ENCODE assay signal across 10 cellular contexts in genomic region chr17:67546578-67547527, GRCh38.
DNase-seq lines count a peak whose midpoint lies in the region; ATAC-seq, FAIRE-seq and TF ChIP-seq lines count a peak whose summit lies in the region.
"Had no signal": no experiment of that assay in that cellular context is flagged by ENCODE, and none has a peak within 500 bp of the region (broad histone marks: within the 10 kb centered on the region; RNA-seq: fewer than 3 reads in every experiment).

No MANE protein-coding gene starts in this region.

- no peaks in the 10 kb centered on the region for H4K20me1 ChIP-seq in smooth muscle cell (ENCODE audit: low read depth)

- peak overlapping the region; percentile 42 for H3K27ac ChIP-seq in smooth muscle cell (ENCODE audit: low read depth)
- H3K27ac ChIP-seq: ascending aorta, HL-60 had no signal

- DNase-seq in GM12892 (ENCODE audit: insufficient read length) (peak; percentile 56), MG63 (peak; percentile 18), foreskin fibroblast (peak; percentile 42 to 70), smooth muscle cell (lab: John Stamatoyannopoulos, UW; ENCODE audit: unreplicated experiment) (peak; percentile 6), NCI-H2171 treated with DMSO at 0.1 percent for 48 hours (lab: John Stamatoyannopoulos, UW) (no peak)
- DNase-seq in activated CD4-positive, alpha-beta T cell treated with anti-CD3 and anti-CD28 coated beads, Interleukin-2, amount 50 U/mL, for 4 hours = no peak
- DNase-seq in activated CD4-positive, CD25-positive, alpha-beta regulatory T cell treated with anti-CD3 and anti-CD28 coated beads, Interleukin-2, amount 50 U/mL, for 72 hours = no peak

- H3F3A ChIP-seq in smooth muscle cell (ENCODE audit: low read depth) = peaks cover 3% of the 10 kb centered on the region

- H3K36me3 ChIP-seq in MG63 (no peaks in the 10 kb centered on the region), smooth muscle cell (ENCODE audit: low read depth) (no peaks in the 10 kb centered on the region)
- H3K36me3 ChIP-seq: ascending aorta had no signal

- H3K4me2 ChIP-seq in smooth muscle cell = peak overlapping the region; percentile 71

- no peak for TF ChIP-seq POLR2A in GM12892 (IDR thresholded peaks at IDR 0.05; ENCODE audit: low read depth, low read length)

- WGBS in smooth muscle cell (ENCODE audit: low lambda C conversion rate) = 53% methylated on average over 11 of the region's 11 CpGs

- H3K4me3 ChIP-seq in MG63 (no peak overlapping the region), foreskin fibroblast (ENCODE audit: low read depth in 1 of 2, low read length in 2 of 2) (no peak overlapping the region), smooth muscle cell (no peak overlapping the region)
- H3K4me3 ChIP-seq: ascending aorta had no signal

- TF ChIP-seq CTCF in foreskin fibroblast (IDR thresholded peaks at IDR 0.05; ENCODE audit: low read depth, low read length) = no peak
- no peak for TF ChIP-seq CTCF in smooth muscle cell (IDR thresholded peaks at IDR 0.05; ENCODE audit: borderline replicate concordance, insufficient read depth, poor library complexity, severe bottlenecking)

- H2AFZ ChIP-seq in smooth muscle cell (ENCODE audit: low read depth) = peak overlapping the region; percentile 36

- H3K9me3 ChIP-seq in MG63 = no peaks in the 10 kb centered on the region
- no peaks in the 10 kb centered on the region for H3K9me3 ChIP-seq in smooth muscle cell (replicated peaks; ENCODE audit: low read depth)
- H3K9me3 ChIP-seq: ascending aorta had no signal

- FAIRE-seq in GM12892 (lab: Jason Lieb, UNC) = peak; percentile 74

- ATAC-seq in GM21619 (IDR thresholded peaks at IDR 0.05; ENCODE audit: unreplicated experiment) = peak; percentile 93

- peaks cover 4% of the 10 kb centered on the region for H3K4me1 ChIP-seq in smooth muscle cell (ENCODE audit: low read depth)
- H3K4me1 ChIP-seq: ascending aorta had no signal

- no peak overlapping the region for H3K9ac ChIP-seq in smooth muscle cell (ENCODE audit: low read depth)

- no peaks in the 10 kb centered on the region for H3K79me2 ChIP-seq in smooth muscle cell (ENCODE audit: low read depth)

- H3K27me3 ChIP-seq in MG63 = no peaks in the 10 kb centered on the region
- H3K27me3 ChIP-seq in smooth muscle cell (ENCODE audit: low read depth) = no peaks in the 10 kb centered on the region
- H3K27me3 ChIP-seq: ascending aorta had no signal

Comparison
In these comparisons a context has a peak if more than half of its experiments do, and no peak if none do; other contexts are left out.
1. DNase-seq: peak in GM12892 (single experiment), MG63 (single experiment), foreskin fibroblast (2 of 2) and smooth muscle cell (single experiment); none in NCI-H2171 treated with DMSO at 0.1 percent for 48 hours (single experiment), activated CD4-positive, alpha-beta T cell treated with anti-CD3 and anti-CD28 coated beads, Interleukin-2, amount 50 U/mL, for 4 hours (0 of 2) and activated CD4-positive, CD25-positive, alpha-beta regulatory T cell treated with anti-CD3 and anti-CD28 coated beads, Interleukin-2, amount 50 U/mL, for 72 hours (single experiment).